8 cellular contexts compared by ENCODE assay signal in the genomic region with DNA sequence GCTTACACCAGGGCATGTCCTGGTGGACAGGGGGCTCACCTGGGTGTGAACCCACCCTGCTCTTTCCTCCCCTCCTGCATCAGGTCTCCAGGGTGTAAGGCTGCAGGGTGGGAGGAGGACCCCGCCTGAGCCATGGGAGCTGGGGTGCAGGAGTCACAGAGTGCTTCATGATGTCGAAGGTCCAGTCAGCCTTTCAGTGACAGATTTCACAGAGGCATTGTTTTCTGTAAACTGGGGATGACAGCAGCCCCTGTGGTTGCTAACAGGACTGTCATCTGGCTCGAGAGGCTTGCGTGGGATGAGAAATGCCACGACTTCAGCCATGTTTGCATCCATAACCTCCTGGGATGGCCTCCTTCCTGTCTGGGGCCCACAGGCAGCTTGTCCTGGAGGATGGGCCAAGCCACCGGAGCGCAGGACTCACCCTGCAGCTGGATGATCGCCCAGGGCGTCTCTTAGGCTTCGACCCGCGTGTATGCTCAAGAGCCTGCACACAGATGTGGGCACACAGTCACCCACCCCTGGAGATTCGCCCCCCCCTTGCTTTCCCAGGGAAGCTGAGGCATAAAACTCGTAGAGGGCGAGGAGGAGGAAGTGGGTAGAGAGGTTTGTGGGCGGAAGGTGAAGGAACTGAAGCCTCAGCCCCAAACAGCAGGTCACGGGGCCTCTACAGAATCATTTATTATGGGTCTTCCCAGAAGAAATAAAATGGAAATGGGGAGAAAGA. TPM values are rescaled to one million over a fixed set of nuclear protein-coding genes. Genes with fewer than 3 reads are reported as not detected.
DNase-seq lines count a peak whose midpoint lies in the region; ATAC-seq and TF ChIP-seq lines count a peak whose summit lies in the region.

No MANE protein-coding gene starts in this region.

- DNase-seq in EH (ENCODE audit: low read depth) (peak; percentile 75), NB4 (ENCODE audit: low read depth) (peak; percentile 76), astrocyte of the cerebellum (ENCODE audit: low read depth) (peak; percentile 27), myocyte (ENCODE audit: low read depth) (peak; percentile 87), NCI-H345 (lab: John Stamatoyannopoulos, UW) (no peak), NCI-H1694 treated with DMSO at 0.1 percent for 48 hours (lab: John Stamatoyannopoulos, UW) (no peak), PC-9 (no peak)

- H2AFZ ChIP-seq in PC-9, result no peak overlapping the region

- in situ Hi-C loops in astrocyte of the cerebellum (cut with HindIII; ENCODE audit: low sequenced_read_pairs), result no loop called here

- no peaks in the 10 kb centered on the region for H3K36me3 ChIP-seq in PC-9 (ENCODE audit: low read depth)

- CTCF ChIA-PET in PC-9 (lab: Charles Lee), result interaction anchor here (1.1 kb wide), 1 partner anchor 466 kb away, joined by 5 read pairs; no protein-coding TSS in a partner anchor

- no peaks in the 10 kb centered on the region for H3K9me2 ChIP-seq in PC-9 (ENCODE audit: insufficient read depth)

- H3K9me3 ChIP-seq in PC-9 (ENCODE audit: insufficient read depth, low read depth), result no peaks in the 10 kb centered on the region

- H3K27me3 ChIP-seq in PC-9 (ENCODE audit: insufficient read depth, low read depth), result no peaks in the 10 kb centered on the region

- H3F3A ChIP-seq in PC-9 (ENCODE audit: insufficient read depth, low read depth), result peaks cover 11% of the 10 kb centered on the region

- H3K4me3 ChIP-seq in NB4 (ENCODE audit: low read depth, low read length), result no peak overlapping the region
- H3K4me3 ChIP-seq in astrocyte of the cerebellum (ENCODE audit: low read depth, low read length), result no peak overlapping the region
- H3K4me3 ChIP-seq in PC-9, result no peak overlapping the region

- no TSS peak for BruUV-seq in PC-9 (replicated peaks; lab: Mats Ljungman, UMichigan)

- intact Hi-C loops in PC-9 (cut with micrococcal nuclease; ENCODE audit: unreplicated experiment), result loop anchor here (2.0 to 5.0 kb wide), 3 partner anchors 71 to 525 kb away; partner anchors contain the start of genes ADGRL1 and DCAF15

- H3K27ac ChIP-seq in PC-9, result no peak overlapping the region

- no peak for TF ChIP-seq CTCF in NB4 (IDR thresholded peaks at IDR 0.05; ENCODE audit: low read depth, low read length)
- TF ChIP-seq CTCF in astrocyte of the cerebellum (IDR thresholded peaks at IDR 0.05; ENCODE audit: low read depth, low read length, missing control alignments), result no peak
- no peak for TF ChIP-seq CTCF in PC-9 (conservative IDR thresholded peaks at IDR 0.05)

- H3K4me1 ChIP-seq in PC-9 (replicated peaks; ENCODE audit: insufficient read depth), result peaks cover 17% of the 10 kb centered on the region

- ATAC-seq in GM19452 (IDR thresholded peaks at IDR 0.05; ENCODE audit: unreplicated experiment), result no peak

- POLR2A ChIA-PET in PC-9 (lab: Charles Lee; ENCODE audit: unreplicated experiment), result interaction anchor here (0.6 to 0.8 kb wide), 2 partner anchors 143 to 515 kb away, joined by 3 read pairs; no protein-coding TSS in a partner anchor

- H4K20me1 ChIP-seq in PC-9 (ENCODE audit: insufficient read depth), result no peaks in the 10 kb centered on the region

- no peak for TF ChIP-seq POLR2A in NB4 (IDR thresholded peaks at IDR 0.05; ENCODE audit: extremely low read depth, insufficient read length)

- no peaks in the 10 kb centered on the region for H3K79me2 ChIP-seq in PC-9 (ENCODE audit: low read depth)

- H3K4me2 ChIP-seq in PC-9, result no peak overlapping the region

RNA-seq across cellular contexts. Expression of gene NANOS3, which starts 4.9 kb away (rescaled TPM):
- total RNA-seq in myocyte (0.83 TPM in 1 of 2 replicates, not detected in the other), PC-9 (2021) (1.7 and 2.1 TPM in 2 replicates)
- polyA plus RNA-seq in myocyte (2012), result 6.0 TPM

RNA-seq across cellular contexts. Expression of gene BRME1, which starts 24.1 kb away (rescaled TPM):
- total RNA-seq in myocyte (0.43 and 1.0 TPM in 2 replicates), PC-9 (2021) (13.7 and 13.9 TPM in 2 replicates)
- polyA plus RNA-seq in myocyte (2012), result 0.95 TPM

RNA-seq across cellular contexts. Expression of gene CC2D1A, which starts 24.1 kb away (rescaled TPM):
- total RNA-seq in myocyte, result 15.9 and 23.7 TPM in 2 replicates
- polyA plus RNA-seq in myocyte (2012), result 25.4 TPM
- total RNA-seq in PC-9 (2021), result 55.1 and 55.8 TPM in 2 replicates

RNA-seq across cellular contexts. Expression of gene PODNL1, which starts 56.4 kb away (rescaled TPM):
- total RNA-seq in myocyte (2.0 and 5.6 TPM in 2 replicates), PC-9 (2021) (3.2 and 6.4 TPM in 2 replicates)
- polyA plus RNA-seq in myocyte (2012), result 49.7 TPM

Comparison
In these comparisons a context has a peak if more than half of its experiments do, and no peak if none do; other contexts are left out.
1. DNase-seq: peak in EH (single experiment), NB4 (single experiment), astrocyte of the cerebellum (single experiment) and myocyte (single experiment); none in NCI-H345 (single experiment), NCI-H1694 treated with DMSO at 0.1 percent for 48 hours (single experiment) and PC-9 (0 of 2).